In genomic region chr15:49979705-49980382, GRCh38 we compare ENCODE assay signal across 18 cellular contexts.
DNase-seq lines count a peak whose midpoint lies in the region; ATAC-seq, FAIRE-seq and TF ChIP-seq lines count a peak whose summit lies in the region.
"Had no signal": no experiment of that assay in that cellular context is flagged by ENCODE, and none has a peak within 500 bp of the region (broad histone marks: within the 10 kb centered on the region; RNA-seq: fewer than 3 reads in every experiment).

No MANE protein-coding gene starts in this region.

- H3K27me3 Mint-ChIP-seq in astrocyte (ENCODE audit: low read depth, unreplicated experiment), result peaks cover 2% of the 10 kb centered on the region
- H3K27me3 Mint-ChIP-seq: B cell, IgD-negative memory B cell, T-helper 17 cell had no signal

- H3K79me2 ChIP-seq in astrocyte (ENCODE audit: insufficient read depth, low read length) (no peaks in the 10 kb centered on the region), osteoblast (ENCODE audit: insufficient read depth, low read length) (no peaks in the 10 kb centered on the region), mammary epithelial cell (ENCODE audit: insufficient read depth, low read length) (no peaks in the 10 kb centered on the region)

- ATAC-seq in GM18867 (IDR thresholded peaks at IDR 0.05; ENCODE audit: unreplicated experiment) (peak; percentile 65), HG02870 (IDR thresholded peaks at IDR 0.05; ENCODE audit: unreplicated experiment) (peak; percentile 44)
- peak; percentile 67 for ATAC-seq in stimulated activated effector memory CD8-positive, alpha-beta T cell treated with anti-CD3 and anti-CD28 coated beads, Interleukin-12 subunit alpha, Interleukin-12 subunit beta, amount 100 ng/mL, for 72 hours
- ATAC-seq: T-helper 17 cell had no signal

- WGBS in mammary epithelial cell (ENCODE audit: low coverage, missing lambda C conversion rate), result 75% methylated on average over 2 of the region's 2 CpGs

- no peak overlapping the region for H3K9ac ChIP-seq in astrocyte (ENCODE audit: low read length)
- no peak overlapping the region for H3K9ac ChIP-seq in mammary epithelial cell (ENCODE audit: insufficient read depth, low read length)

- H3K27me3 ChIP-seq in astrocyte (ENCODE audit: insufficient read depth, low read length) (no peaks in the 10 kb centered on the region), osteoblast (ENCODE audit: insufficient read depth, low read length) (no peaks in the 10 kb centered on the region), mammary epithelial cell (ENCODE audit: insufficient read depth, low read length) (no peaks in the 10 kb centered on the region)
- H3K27me3 ChIP-seq: SJCRH30 had no signal

- H3K36me3 ChIP-seq in astrocyte (ENCODE audit: insufficient read depth, low read length), result no peaks in the 10 kb centered on the region
- no peaks in the 10 kb centered on the region for H3K36me3 ChIP-seq in osteoblast (ENCODE audit: insufficient read depth, low read length)
- no peaks in the 10 kb centered on the region for H3K36me3 ChIP-seq in mammary epithelial cell (ENCODE audit: insufficient read depth, low read length)
- H3K36me3 ChIP-seq: SJCRH30 had no signal

- in situ Hi-C loops in mammary epithelial cell (cut with MboI; ENCODE audit: low sequenced_read_pairs in 2 of 2), result no loop called here

- no peak overlapping the region for H3K4me3 ChIP-seq in astrocyte (ENCODE audit: insufficient read depth, low read depth, low read length)
- H3K4me3 ChIP-seq in osteoblast (ENCODE audit: insufficient read depth, low read length), result no peak overlapping the region
- no peak overlapping the region for H3K4me3 ChIP-seq in mammary epithelial cell (replicated peaks in 1 of 3; ENCODE audit: insufficient read depth in 1 of 3, low read depth in 2 of 3, low read length in 3 of 3)
- H3K4me3 ChIP-seq: SJCRH30 had no signal

- H3K9me3 Mint-ChIP-seq in astrocyte (ENCODE audit: unreplicated experiment), result peaks cover 1% of the 10 kb centered on the region
- no peaks in the 10 kb centered on the region for H3K9me3 Mint-ChIP-seq in stimulated activated effector memory CD8-positive, alpha-beta T cell treated with anti-CD3 and anti-CD28 coated beads, Interleukin-12 subunit alpha, Interleukin-12 subunit beta, amount 100 ng/mL, for 72 hours
- H3K9me3 Mint-ChIP-seq: CD4-positive, CD25-positive, alpha-beta regulatory T cell; IgD-negative memory B cell had no signal

- H3K27ac ChIP-seq in astrocyte (ENCODE audit: low read depth, low read length) (no peak overlapping the region), osteoblast (ENCODE audit: low read depth, low read length) (no peak overlapping the region), mammary epithelial cell (ENCODE audit: insufficient read depth, low read depth, low read length) (no peak overlapping the region)
- H3K27ac ChIP-seq: SJCRH30 had no signal

- no TSS peak for BruUV-seq in mammary epithelial cell (replicated peaks; lab: Mats Ljungman, UMichigan)

- H3K9me3 ChIP-seq in astrocyte (ENCODE audit: insufficient read depth, low read depth, low read length), result no peaks in the 10 kb centered on the region
- H3K9me3 ChIP-seq in osteoblast (ENCODE audit: low read depth, low read length), result no peaks in the 10 kb centered on the region
- no peaks in the 10 kb centered on the region for H3K9me3 ChIP-seq in mammary epithelial cell (replicated peaks; ENCODE audit: insufficient read depth, low read length)
- H3K9me3 ChIP-seq: SJCRH30 had no signal

- H3K27ac Mint-ChIP-seq in astrocyte (ENCODE audit: unreplicated experiment), result no peak overlapping the region
- H3K27ac Mint-ChIP-seq in stimulated activated effector memory CD8-positive, alpha-beta T cell treated with anti-CD3 and anti-CD28 coated beads, Interleukin-12 subunit alpha, Interleukin-12 subunit beta, amount 100 ng/mL, for 72 hours, result no peak overlapping the region
- H3K27ac Mint-ChIP-seq: B cell; CD4-positive, CD25-positive, alpha-beta regulatory T cell; IgD-negative memory B cell; T-helper 17 cell had no signal

- no peak for TF ChIP-seq CTCF in astrocyte (IDR thresholded peaks at IDR 0.05; ENCODE audit: insufficient read depth, low read depth, low read length)
- no peak for TF ChIP-seq CTCF in osteoblast (IDR thresholded peaks at IDR 0.05; ENCODE audit: extremely low read depth, low read depth, low read length)
- TF ChIP-seq CTCF in mammary epithelial cell (conservative IDR thresholded peaks at IDR 0.05 in 1 of 2, IDR thresholded peaks at IDR 0.05 in 1 of 2; ENCODE audit: extremely low read depth in 1 of 2, insufficient read depth in 1 of 2, low read depth in 1 of 2, low read length in 2 of 2), result no peak

- no peaks in the 10 kb centered on the region for H3K4me1 ChIP-seq in astrocyte (ENCODE audit: insufficient read depth, low read length)
- H3K4me1 ChIP-seq in osteoblast (ENCODE audit: insufficient read depth, low read length), result no peaks in the 10 kb centered on the region
- H3K4me1 ChIP-seq in mammary epithelial cell (ENCODE audit: insufficient read depth, low read length), result no peaks in the 10 kb centered on the region

- dilution Hi-C loops in mammary epithelial cell (cut with HindIII; ENCODE audit: low sequenced_read_pairs), result no loop called here

- CTCF ChIA-PET in mammary epithelial cell (lab: Charles Lee; ENCODE audit: low non-redundant PET), result no interaction called here

- FAIRE-seq in astrocyte (lab: Jason Lieb, UNC), result no peak
- FAIRE-seq: H1 had no signal

- intact Hi-C loops in mammary epithelial cell (cut with micrococcal nuclease), result no loop called here

- H3K4me2 ChIP-seq in astrocyte (ENCODE audit: low read length) (no peak overlapping the region), osteoblast (ENCODE audit: insufficient read depth, low read length) (no peak overlapping the region), mammary epithelial cell (ENCODE audit: insufficient read depth, low read depth, low read length) (no peak overlapping the region)

- H4K20me1 ChIP-seq in astrocyte (ENCODE audit: insufficient read depth, low read length) (no peaks in the 10 kb centered on the region), osteoblast (ENCODE audit: insufficient read depth, low read length) (no peaks in the 10 kb centered on the region), mammary epithelial cell (ENCODE audit: insufficient read depth, low read length) (no peaks in the 10 kb centered on the region)

- H3K36me3 Mint-ChIP-seq in astrocyte (ENCODE audit: low read depth, unreplicated experiment), result no peaks in the 10 kb centered on the region
- peaks cover 34% of the 10 kb centered on the region for H3K36me3 Mint-ChIP-seq in stimulated activated effector memory CD8-positive, alpha-beta T cell treated with anti-CD3 and anti-CD28 coated beads, Interleukin-12 subunit alpha, Interleukin-12 subunit beta, amount 100 ng/mL, for 72 hours
- H3K36me3 Mint-ChIP-seq: CD4-positive, CD25-positive, alpha-beta regulatory T cell; IgD-negative memory B cell had no signal

- peak; percentile 69 for DNase-seq in astrocyte (ENCODE audit: low read depth)
- no peak for DNase-seq in stimulated activated effector memory CD8-positive, alpha-beta T cell treated with anti-CD3 and anti-CD28 coated beads, Interleukin-12 subunit alpha, Interleukin-12 subunit beta, amount 100 ng/mL, for 72 hours (ENCODE audit: low spot score in 2 of 2)
- DNase-seq in activated CD8-positive, alpha-beta memory T cell treated with anti-CD3 and anti-CD28 coated beads, Interleukin-2, amount 50 U/mL, for 48 hours, result no peak
- no peak for DNase-seq in osteoblast (ENCODE audit: insufficient read length, low spot score, missing footprints)
- no peak for DNase-seq in mammary epithelial cell
- DNase-seq: CD4-positive, CD25-positive, alpha-beta regulatory T cell; DMS79; Kasumi-1; NCI-H1930; NCI-H2171; NCI-H446 treated with DMSO at 0.1 percent for 48 hours; SJCRH30; T-helper 17 cell had no signal

- H2AFZ ChIP-seq in astrocyte (ENCODE audit: low read depth, low read length), result no peak overlapping the region
- no peak overlapping the region for H2AFZ ChIP-seq in osteoblast (ENCODE audit: low read length)
- no peak overlapping the region for H2AFZ ChIP-seq in mammary epithelial cell (ENCODE audit: low read depth, low read length)

- no peak overlapping the region for H3K4me3 Mint-ChIP-seq in astrocyte (ENCODE audit: unreplicated experiment)
- no peak overlapping the region for H3K4me3 Mint-ChIP-seq in stimulated activated effector memory CD8-positive, alpha-beta T cell treated with anti-CD3 and anti-CD28 coated beads, Interleukin-12 subunit alpha, Interleukin-12 subunit beta, amount 100 ng/mL, for 72 hours
- H3K4me3 Mint-ChIP-seq: B cell; CD4-positive, CD25-positive, alpha-beta regulatory T cell; IgD-negative memory B cell; T-helper 17 cell had no signal

- H3K4me1 Mint-ChIP-seq in astrocyte (ENCODE audit: low read depth, unreplicated experiment), result no peaks in the 10 kb centered on the region
- peaks cover 6% of the 10 kb centered on the region for H3K4me1 Mint-ChIP-seq in stimulated activated effector memory CD8-positive, alpha-beta T cell treated with anti-CD3 and anti-CD28 coated beads, Interleukin-12 subunit alpha, Interleukin-12 subunit beta, amount 100 ng/mL, for 72 hours
- H3K4me1 Mint-ChIP-seq: B cell; CD4-positive, CD25-positive, alpha-beta regulatory T cell had no signal
